24 cellular contexts compared by ENCODE assay signal in genomic region chr22:35475545-35475944, GRCh38.
A peak's percentile ranks its signal among the peaks of the same experiment; 100 is the strongest.
DNase-seq lines count a peak whose midpoint lies in the region; ATAC-seq and TF ChIP-seq lines count a peak whose summit lies in the region.
"Had no signal": no experiment of that assay in that cellular context is flagged by ENCODE, and none has a peak within 500 bp of the region (broad histone marks: within the 10 kb centered on the region; RNA-seq: fewer than 3 reads in every experiment).

No MANE protein-coding gene starts in this region.

- H2AK5ac ChIP-seq in IMR-90 (ENCODE audit: low read depth, low read length), result 0 out of 2 replicates have a peak overlapping the region, but pooled peaks have one; percentile 13

- H3K4me1 Mint-ChIP-seq in nephron progenitor cell, result peaks cover 73% of the 10 kb centered on the region

- H3K9me3 ChIP-seq in IMR-90 (ENCODE audit: control insufficient read depth, insufficient read depth, low read length), result no peaks in the 10 kb centered on the region
- no peaks in the 10 kb centered on the region for H3K9me3 ChIP-seq in SK-N-MC (ENCODE audit: low read depth, low read length)
- H3K9me3 ChIP-seq: HAP-1, SK-N-SH had no signal

- H2AFZ ChIP-seq in IMR-90 (replicated peaks; ENCODE audit: low read length, poor library complexity), result no peak overlapping the region
- H2AFZ ChIP-seq: GM23248, PC-9 had no signal

- peaks cover 2% of the 10 kb centered on the region for H3K27me3 Mint-ChIP-seq in nephron progenitor cell (ENCODE audit: low read depth, poor library complexity)

- DNase-seq in NCI-H1092 treated with DMSO at 0.1 percent for 48 hours (lab: John Stamatoyannopoulos, UW) (peak; percentile 33), NCI-H1092 (lab: John Stamatoyannopoulos, UW) (no peak), IMR-90 (no peak), SK-N-MC (ENCODE audit: low read depth, low spot score) (no peak), nephron progenitor cell (no peak), DMS153 treated with DMSO at 0.1 percent for 48 hours (lab: John Stamatoyannopoulos, UW; ENCODE audit: unreplicated experiment) (no peak), COLO668 (lab: John Stamatoyannopoulos, UW; ENCODE audit: unreplicated experiment) (no peak)
- DNase-seq: DMS79, GM23248, NCI-H1436 treated with DMSO at 0.1 percent for 48 hours, NCI-H2171 treated with DMSO at 0.1 percent for 48 hours, NCI-H446 treated with DMSO at 0.1 percent for 48 hours, NCI-H526 treated with DMSO at 0.1 percent for 48 hours, RPMI8226, SHP77, SK-N-SH had no signal

- no peak overlapping the region for H3K14ac ChIP-seq in IMR-90 (replicated peaks; ENCODE audit: low read depth, low read length)

- no peaks in the 10 kb centered on the region for H3K36me3 ChIP-seq in IMR-90 (ENCODE audit: control insufficient read depth, insufficient read depth, low read length)
- no peaks in the 10 kb centered on the region; the same call in 1 of the 2 replicates for H3K36me3 ChIP-seq in SK-N-MC (ENCODE audit: insufficient read depth, low read length)
- H3K36me3 ChIP-seq: HAP-1 had no signal

- no peak overlapping the region for H2BK5ac ChIP-seq in IMR-90 (ENCODE audit: low read depth, low read length, poor library complexity, severe bottlenecking)

- no peak overlapping the region for H2AK9ac ChIP-seq in IMR-90 (replicated peaks; ENCODE audit: low read depth, low read length, poor library complexity)

- no peaks in the 10 kb centered on the region for H4K20me1 ChIP-seq in IMR-90 (ENCODE audit: insufficient read depth, low read length)

- intact Hi-C loops in IMR-90 (cut with micrococcal nuclease), result no loop called here

- H3K27ac Mint-ChIP-seq in nephron progenitor cell, result peak overlapping the region; percentile 72

- 38% methylated on average over 4 of the region's 10 CpGs; no CpG with 5 or more reads in 1 of the 2 experiments for WGBS in IMR-90 (ENCODE audit: extremely low coverage in 2 of 2, insufficient read length in 1 of 2), 2 experiments

- POLR2A ChIA-PET in IMR-90 (lab: Charles Lee; ENCODE audit: unreplicated experiment), result no interaction called here

- ATAC-seq in IMR-90 (ENCODE audit: low read depth) (no peak), GM18870 (IDR thresholded peaks at IDR 0.05; ENCODE audit: unreplicated experiment) (no peak)
- ATAC-seq: GM12878, HepG2 had no signal

- no TSS peak for BruUV-seq in IMR-90 (replicated peaks; lab: Mats Ljungman, UMichigan)

- peaks cover 12% of the 10 kb centered on the region for H3K4me1 ChIP-seq in IMR-90 (ENCODE audit: control insufficient read depth, insufficient read depth, low read length)
- H3K4me1 ChIP-seq: HAP-1 had no signal

- H3K9me1 ChIP-seq in IMR-90 (ENCODE audit: insufficient read depth, low read length), result peaks cover 7% of the 10 kb centered on the region; the same call in 1 of the 2 replicates

- H3K56ac ChIP-seq in IMR-90 (ENCODE audit: extremely low read depth, insufficient read depth, low read length), result no peak overlapping the region

- no peak overlapping the region for H3K18ac ChIP-seq in IMR-90 (ENCODE audit: low read depth, low read length)

- TF ChIP-seq CTCF in IMR-90 (conservative IDR thresholded peaks at IDR 0.05; ENCODE audit: low read depth, low read length), result no peak
- no peak for TF ChIP-seq CTCF in nephron progenitor cell (IDR thresholded peaks at IDR 0.05)

- CTCF ChIA-PET in IMR-90 (lab: Yijun Ruan, JAX), result no interaction called here

- dilution Hi-C loops in IMR-90 (cut with HindIII; ENCODE audit: low sequenced_read_pairs, unreplicated experiment), result no loop called here

- H3K4me3 ChIP-seq in IMR-90 (ENCODE audit: insufficient read depth, low read depth, low read length) (no peak overlapping the region), SK-N-MC (no peak overlapping the region)
- H3K4me3 ChIP-seq: GM12878, GM23248, HAP-1, PC-9 had no signal

- H3K79me1 ChIP-seq in IMR-90 (ENCODE audit: low read depth in 1 of 2, low read length in 2 of 2), result no peaks in the 10 kb centered on the region

- no peak overlapping the region for H2BK20ac ChIP-seq in IMR-90 (ENCODE audit: low read depth, low read length)

- no peak overlapping the region for H3K23ac ChIP-seq in IMR-90 (ENCODE audit: low read depth, low read length)

- no peak overlapping the region for H4K8ac ChIP-seq in IMR-90 (ENCODE audit: low read depth in 2 of 2, low read length in 2 of 2)

- H3K27ac ChIP-seq in IMR-90 (ENCODE audit: insufficient read depth, low read length), result no peak overlapping the region
- peak overlapping the region; percentile 66; the same call in 1 of the 2 replicates for H3K27ac ChIP-seq in SK-N-MC
- H3K27ac ChIP-seq: 22Rv1, C4-2B, GM23248, HL-60, PC-9 had no signal

- H4K91ac ChIP-seq in IMR-90 (ENCODE audit: insufficient read depth, low read depth, low read length), result no peak overlapping the region

- H3K4ac ChIP-seq in IMR-90 (ENCODE audit: low read depth, low read length), result no peak overlapping the region

- TF ChIP-seq POLR2A in IMR-90 (IDR thresholded peaks at IDR 0.05; ENCODE audit: low read depth, low read length), result no peak

- no peak overlapping the region for H2BK120ac ChIP-seq in IMR-90 (ENCODE audit: low read depth, low read length)

- H3K9ac ChIP-seq in IMR-90 (ENCODE audit: low read depth, low read length) (no peak overlapping the region), SK-N-MC (ENCODE audit: insufficient read length) (no peak overlapping the region)
- H3K9ac ChIP-seq: GM23248, SK-N-SH had no signal

- in situ Hi-C loops in IMR-90 (cut with MboI; ENCODE audit: low sequenced_read_pairs), result no loop called here

- no peak overlapping the region for H3K4me3 Mint-ChIP-seq in nephron progenitor cell

- H3K36me3 Mint-ChIP-seq in nephron progenitor cell (ENCODE audit: low read depth), result peaks cover 19% of the 10 kb centered on the region

- H3K4me2 ChIP-seq in IMR-90 (ENCODE audit: low read depth, low read length), result no peak overlapping the region
- H3K4me2 ChIP-seq: SK-N-SH had no signal

- H2BK15ac ChIP-seq in IMR-90 (ENCODE audit: low read depth, low read length), result no peak overlapping the region

- H4K5ac ChIP-seq in IMR-90 (ENCODE audit: low read depth, low read length), result no peak overlapping the region

- TF ChIP-seq RAD21 in IMR-90 (IDR thresholded peaks at IDR 0.05; ENCODE audit: low read length), result no peak

- peaks cover 24% of the 10 kb centered on the region for H3K9me3 Mint-ChIP-seq in nephron progenitor cell

- H3K27me3 ChIP-seq in IMR-90 (ENCODE audit: control insufficient read depth, insufficient read depth, low read length), result no peaks in the 10 kb centered on the region

TF ChIP-seq in IMR-90, 13 proteins besides CTCF, POLR2A, EP300 and RAD21:
- TF ChIP-seq NFE2L2 (IDR thresholded peaks at IDR 0.05; ENCODE audit: low read depth, low read length), result no peak
- no peak for TF ChIP-seq ELK1 (IDR thresholded peaks at IDR 0.05; ENCODE audit: borderline replicate concordance, low read depth, low read length)
- TF ChIP-seq SMC3 (IDR thresholded peaks at IDR 0.05; ENCODE audit: low read depth, low read length), result no peak
- TF ChIP-seq RFX5 (IDR thresholded peaks at IDR 0.05; ENCODE audit: low read depth, low read length), result no peak
- no peak for TF ChIP-seq MAFK (IDR thresholded peaks at IDR 0.05; ENCODE audit: low read depth, low read length)
- TF ChIP-seq CHD1 (IDR thresholded peaks at IDR 0.05; ENCODE audit: low read depth, low read length), result no peak
- no peak for TF ChIP-seq MAZ (IDR thresholded peaks at IDR 0.05; ENCODE audit: borderline replicate concordance, low read depth, low read length)
- no peak for TF ChIP-seq FOS (IDR thresholded peaks at IDR 0.05; ENCODE audit: low read depth, low read length)
- TF ChIP-seq, protein P1, sequence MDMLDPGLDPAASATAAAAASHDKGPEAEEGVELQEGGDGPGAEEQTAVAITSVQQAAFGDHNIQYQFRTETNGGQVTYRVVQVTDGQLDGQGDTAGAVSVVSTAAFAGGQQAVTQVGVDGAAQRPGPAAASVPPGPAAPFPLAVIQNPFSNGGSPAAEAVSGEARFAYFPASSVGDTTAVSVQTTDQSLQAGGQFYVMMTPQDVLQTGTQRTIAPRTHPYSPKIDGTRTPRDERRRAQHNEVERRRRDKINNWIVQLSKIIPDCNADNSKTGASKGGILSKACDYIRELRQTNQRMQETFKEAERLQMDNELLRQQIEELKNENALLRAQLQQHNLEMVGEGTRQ (IDR thresholded peaks at IDR 0.05; ENCODE audit: low read depth, low read length), result no peak
